ENCODE assay signal across 29 cellular contexts in the genomic region with DNA sequence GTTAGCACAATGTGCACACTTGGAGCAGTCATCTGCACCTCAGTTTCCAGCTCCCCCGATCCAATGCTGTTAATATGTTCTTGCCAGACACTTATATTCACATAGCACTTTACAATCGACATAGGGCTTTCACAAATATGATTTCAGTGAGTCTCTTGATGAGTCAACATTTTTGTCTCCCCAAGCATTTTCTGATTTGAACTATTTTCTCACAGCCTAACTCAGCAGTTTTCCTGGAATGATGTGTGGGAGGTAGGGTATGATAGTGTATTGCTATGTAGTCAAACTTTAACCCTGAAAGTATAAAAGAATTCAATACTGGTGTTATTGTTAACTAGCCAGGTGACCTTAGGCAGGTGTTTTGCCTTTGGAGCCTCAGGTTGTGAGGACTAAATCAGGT.
A peak's percentile ranks its signal among the peaks of the same experiment; 100 is the strongest.
DNase-seq lines count a peak whose midpoint lies in the region; ATAC-seq, FAIRE-seq and TF ChIP-seq lines count a peak whose summit lies in the region.
"Had no signal": no experiment of that assay in that cellular context is flagged by ENCODE, and none has a peak within 500 bp of the region (broad histone marks: within the 10 kb centered on the region; RNA-seq: fewer than 3 reads in every experiment).

No MANE protein-coding gene starts in this region.

- TF ChIP-seq EP300 in H1 (IDR thresholded peaks at IDR 0.05; ENCODE audit: borderline replicate concordance in 1 of 2, low read depth in 2 of 2, low read length in 2 of 2), result no peak

- WGBS in H1 (ENCODE audit: extremely low coverage in 1 of 2, insufficient coverage in 1 of 2, insufficient read length in 1 of 2, insufficient replicate concordance in 2 of 2, low coverage in 1 of 2, low lambda C conversion rate in 2 of 2, missing lambda C conversion rate in 1 of 2), 2 experiments, result 90% methylated on average over 2 of the region's 2 CpGs; no CpG with 5 or more reads in 1 of the 2 experiments

- no peak for ATAC-seq in GM21360 (IDR thresholded peaks at IDR 0.05; ENCODE audit: unreplicated experiment)
- ATAC-seq: gastrocnemius medialis; mucosa of descending colon; natural killer cell; stimulated activated memory B cell treated with anti-CD40 and anti-IgM and Interleukin-4, amounts not matched to agents 10 μg/mL and 1 μg/mL and 100 μg/mL, for 72 hours had no signal

- H3K79me2 ChIP-seq in H1 (ENCODE audit: control insufficient read depth in 1 of 2, insufficient read depth in 2 of 2, low read length in 2 of 2), result no peaks in the 10 kb centered on the region

- peaks cover 5% of the 10 kb centered on the region for H3K36me3 Mint-ChIP-seq in nephron (ENCODE audit: low read depth)
- peaks cover 7% of the 10 kb centered on the region for H3K36me3 Mint-ChIP-seq in activated naive CD4-positive, alpha-beta T cell treated with anti-CD3 and anti-CD28 coated beads for 36 hours (ENCODE audit: low read depth)
- H3K36me3 Mint-ChIP-seq: activated naive CD8-positive, alpha-beta T cell treated with anti-CD3 and anti-CD28 coated beads, Interleukin-2, amount 10 ng/mL, durations not matched to agents 7 days and 5 days; natural killer cell had no signal

- H3K27ac ChIP-seq in H1 (ENCODE audit: low read depth, low read length), result no peak overlapping the region
- H3K27ac ChIP-seq: esophagus muscularis mucosa, gastrocnemius medialis, HL-60 had no signal

- no peak overlapping the region for H3K9ac ChIP-seq in H1 (replicated peaks in 1 of 4; ENCODE audit: extremely low read depth in 1 of 4, low read depth in 3 of 4, low read length in 3 of 4)
- H3K9ac ChIP-seq: SK-N-SH had no signal

- no peak overlapping the region for H3K56ac ChIP-seq in H1 (replicated peaks; ENCODE audit: insufficient read length, low read depth, low read length)

- H3K36me3 ChIP-seq in H1 (ENCODE audit: control insufficient read depth in 2 of 4, insufficient read depth in 4 of 4, low read length in 3 of 4), result no peaks in the 10 kb centered on the region
- H3K36me3 ChIP-seq: esophagus muscularis mucosa, gastrocnemius medialis had no signal

- H3K27ac Mint-ChIP-seq in nephron, result peak overlapping the region in 2 of 3 experiments; percentile 18 to 38
- no peak overlapping the region for H3K27ac Mint-ChIP-seq in activated naive CD4-positive, alpha-beta T cell treated with anti-CD3 and anti-CD28 coated beads for 36 hours
- H3K27ac Mint-ChIP-seq: activated B cell treated with CpG ODN at 0.5 μM for 24 hours; activated CD4-positive, alpha-beta T cell treated with anti-CD3 and anti-CD28 coated beads, Interleukin-2, amount 10 ng/mL, durations not matched to agents 7 days and 5 days; activated naive CD8-positive, alpha-beta T cell treated with anti-CD3 and anti-CD28 coated beads, Interleukin-2, amount 10 ng/mL, durations not matched to agents 7 days and 5 days; endodermal cell; natural killer cell; stimulated activated memory B cell treated with anti-CD40 and anti-IgM and Interleukin-4, amounts not matched to agents 10 μg/mL and 1 μg/mL and 100 μg/mL, for 72 hours; type B pancreatic cell had no signal

- no peaks in the 10 kb centered on the region for H4K20me1 ChIP-seq in H1 (replicated peaks in 1 of 2; ENCODE audit: control insufficient read depth in 1 of 2, insufficient read depth in 2 of 2, low read length in 2 of 2)

- no peak overlapping the region for H3K14ac ChIP-seq in H1 (ENCODE audit: insufficient read length)

- H3K4me2 ChIP-seq in H1 (ENCODE audit: insufficient read depth in 1 of 2, low read depth in 2 of 2, low read length in 2 of 2), result no peak overlapping the region
- H3K4me2 ChIP-seq: SK-N-SH had no signal

- H3K9me3 Mint-ChIP-seq in nephron, result no peaks in the 10 kb centered on the region
- H3K9me3 Mint-ChIP-seq in activated naive CD4-positive, alpha-beta T cell treated with anti-CD3 and anti-CD28 coated beads for 36 hours, result no peaks in the 10 kb centered on the region
- H3K9me3 Mint-ChIP-seq: activated B cell treated with CpG ODN at 0.5 μM for 24 hours; activated CD4-positive, alpha-beta T cell treated with anti-CD3 and anti-CD28 coated beads, Interleukin-2, amount 10 ng/mL, durations not matched to agents 7 days and 5 days; activated naive CD8-positive, alpha-beta T cell treated with anti-CD3 and anti-CD28 coated beads, Interleukin-2, amount 10 ng/mL, durations not matched to agents 7 days and 5 days; CD4-positive, CD25-positive, alpha-beta regulatory T cell; central memory CD8-positive, alpha-beta T cell; natural killer cell; stimulated activated memory B cell treated with anti-CD40 and anti-IgM and Interleukin-4, amounts not matched to agents 10 μg/mL and 1 μg/mL and 100 μg/mL, for 72 hours had no signal

- no peak overlapping the region for H4K91ac ChIP-seq in H1 (replicated peaks; ENCODE audit: insufficient read length, low read length)

- TF ChIP-seq CTCF in AG04449 (IDR thresholded peaks at IDR 0.05; ENCODE audit: insufficient read depth, low read length, missing control alignments) (no peak), H1 (IDR thresholded peaks at IDR 0.05; ENCODE audit: control extremely low read depth in 1 of 3, insufficient read depth in 1 of 3, low read depth in 1 of 3, low read length in 3 of 3) (no peak), nephron (IDR thresholded peaks at IDR 0.05; ENCODE audit: unreplicated experiment in 3 of 3) (no peak)

- H2AFZ ChIP-seq in H1 (ENCODE audit: low read length), result no peak overlapping the region

- no peak overlapping the region for H3K18ac ChIP-seq in H1 (ENCODE audit: extremely low read depth, low read length)

- TF ChIP-seq POLR2A in H1 (IDR thresholded peaks at IDR 0.05; ENCODE audit: control extremely low read depth in 1 of 2, low read depth in 2 of 2, low read length in 2 of 2), result no peak

- H3K27me3 ChIP-seq in H1 (replicated peaks in 1 of 4; ENCODE audit: control insufficient read depth in 3 of 4, extremely low read depth in 1 of 4, insufficient read depth in 3 of 4, low read length in 3 of 4), result no peaks in the 10 kb centered on the region
- H3K27me3 ChIP-seq: esophagus muscularis mucosa, gastrocnemius medialis had no signal

- H3K9me3 ChIP-seq in H1 (ENCODE audit: insufficient read depth in 2 of 2, low read depth in 1 of 2, low read length in 1 of 2), result 0 out of 4 replicates have a peak, but pooled peaks cover 0 to 7% of the 10 kb centered on the region in 2 experiments
- H3K9me3 ChIP-seq: esophagus muscularis mucosa, gastrocnemius medialis, mucosa of descending colon, SK-N-SH had no signal

- CTCF ChIA-PET in AG04449 (lab: Yijun Ruan, JAX), result no interaction called here
- CTCF ChIA-PET in H1 (lab: Charles Lee; ENCODE audit: partially characterized antibody), result interaction anchor here (1.2 to 2.8 kb wide), 2 partner anchors 8 to 13 kb away, joined by 4 to 7 read pairs; no protein-coding TSS in a partner anchor
- CTCF ChIA-PET in activated naive CD4-positive, alpha-beta T cell treated with anti-CD3 and anti-CD28 coated beads for 36 hours (lab: Charles Lee), result no interaction called here

- no peaks in the 10 kb centered on the region for H3K23me2 ChIP-seq in H1 (ENCODE audit: low read depth, low read length)

- peaks cover 6% of the 10 kb centered on the region for H3K4me1 Mint-ChIP-seq in nephron
- no peaks in the 10 kb centered on the region for H3K4me1 Mint-ChIP-seq in activated naive CD4-positive, alpha-beta T cell treated with anti-CD3 and anti-CD28 coated beads for 36 hours (ENCODE audit: low read depth)
- H3K4me1 Mint-ChIP-seq: activated CD4-positive, alpha-beta T cell treated with anti-CD3 and anti-CD28 coated beads, Interleukin-2, amount 10 ng/mL, durations not matched to agents 7 days and 5 days; activated naive CD8-positive, alpha-beta T cell treated with anti-CD3 and anti-CD28 coated beads, Interleukin-2, amount 10 ng/mL, durations not matched to agents 7 days and 5 days; CD4-positive, CD25-positive, alpha-beta regulatory T cell; central memory CD8-positive, alpha-beta T cell; endodermal cell; natural killer cell had no signal

- no peak overlapping the region for H3K4me3 ChIP-seq in AG04449 (ENCODE audit: low read depth, low read length)
- no peak overlapping the region for H3K4me3 ChIP-seq in H1 (ENCODE audit: extremely low read depth in 1 of 4, insufficient read depth in 2 of 4, low read depth in 3 of 4, low read length in 4 of 4)
- H3K4me3 ChIP-seq: esophagus muscularis mucosa, gastrocnemius medialis, mucosa of descending colon had no signal

- H4K8ac ChIP-seq in H1 (ENCODE audit: extremely low read depth, insufficient read depth, low read length), result no peak overlapping the region

- H2AK5ac ChIP-seq in H1 (ENCODE audit: low read depth, low read length), result no peak overlapping the region

- H2BK120ac ChIP-seq in H1 (replicated peaks; ENCODE audit: low read depth, low read length), result no peak overlapping the region

- no peak overlapping the region for H2BK5ac ChIP-seq in H1 (ENCODE audit: low read depth, low read length)

- no peak overlapping the region for H3K4me3 Mint-ChIP-seq in nephron
- no peak overlapping the region for H3K4me3 Mint-ChIP-seq in activated naive CD4-positive, alpha-beta T cell treated with anti-CD3 and anti-CD28 coated beads for 36 hours
- H3K4me3 Mint-ChIP-seq: activated B cell treated with CpG ODN at 0.5 μM for 24 hours; activated CD4-positive, alpha-beta T cell treated with anti-CD3 and anti-CD28 coated beads, Interleukin-2, amount 10 ng/mL, durations not matched to agents 7 days and 5 days; activated naive CD8-positive, alpha-beta T cell treated with anti-CD3 and anti-CD28 coated beads, Interleukin-2, amount 10 ng/mL, durations not matched to agents 7 days and 5 days; CD4-positive, CD25-positive, alpha-beta regulatory T cell; central memory CD8-positive, alpha-beta T cell; endodermal cell; natural killer cell; stimulated activated memory B cell treated with anti-CD40 and anti-IgM and Interleukin-4, amounts not matched to agents 10 μg/mL and 1 μg/mL and 100 μg/mL, for 72 hours; type B pancreatic cell had no signal

- H3K27me3 Mint-ChIP-seq in nephron (ENCODE audit: low read depth), result no peaks in the 10 kb centered on the region
- H3K27me3 Mint-ChIP-seq in activated naive CD4-positive, alpha-beta T cell treated with anti-CD3 and anti-CD28 coated beads for 36 hours (ENCODE audit: low read depth), result no peaks in the 10 kb centered on the region
- H3K27me3 Mint-ChIP-seq: activated B cell treated with CpG ODN at 0.5 μM for 24 hours; activated CD4-positive, alpha-beta T cell treated with anti-CD3 and anti-CD28 coated beads, Interleukin-2, amount 10 ng/mL, durations not matched to agents 7 days and 5 days; activated naive CD8-positive, alpha-beta T cell treated with anti-CD3 and anti-CD28 coated beads, Interleukin-2, amount 10 ng/mL, durations not matched to agents 7 days and 5 days; CD4-positive, CD25-positive, alpha-beta regulatory T cell; central memory CD8-positive, alpha-beta T cell; stimulated activated memory B cell treated with anti-CD40 and anti-IgM and Interleukin-4, amounts not matched to agents 10 μg/mL and 1 μg/mL and 100 μg/mL, for 72 hours; type B pancreatic cell had no signal

- DNase-seq in AG04449 (ENCODE audit: low read depth, low spot score) (peak; percentile 5), OCI-M1 (lab: John Stamatoyannopoulos, UW) (peak; percentile 15), H1 (ENCODE audit: low read depth in 1 of 2, low spot score in 2 of 2) (no peak), HT-29 (ENCODE audit: low spot score) (no peak)
- no peak for DNase-seq in activated naive CD4-positive, alpha-beta T cell treated with anti-CD3 and anti-CD28 coated beads for 36 hours
- DNase-seq in NK-92 treated with Interleukin-12 subunit alpha and Interleukin-12 subunit beta, amount 100 ng/mL, for 24 hours (lab: John Stamatoyannopoulos, UW), result no peak
- DNase-seq: 8988T; activated B cell treated with CpG ODN at 0.5 μM for 24 hours; activated CD4-positive, alpha-beta T cell treated with anti-CD3 and anti-CD28 coated beads, Interleukin-2, amount 10 ng/mL, durations not matched to agents 7 days and 5 days; activated naive CD8-positive, alpha-beta T cell treated with anti-CD3 and anti-CD28 coated beads, Interleukin-2, amount 10 ng/mL, durations not matched to agents 7 days and 5 days; AML-193; Calu3; CD4-positive, CD25-positive, alpha-beta regulatory T cell; dermis blood vessel endothelial cell; DMS79; endodermal cell; gastrocnemius medialis; GDM1; mucosa of descending colon; natural killer cell; NCI-H446 treated with DMSO at 0.1 percent for 48 hours; SK-N-SH had no signal

- H2BK20ac ChIP-seq in H1 (ENCODE audit: low read length), result no peak overlapping the region

- no peak for TF ChIP-seq RAD21 in H1 (IDR thresholded peaks at IDR 0.05 in 1 of 2, conservative IDR thresholded peaks at IDR 0.05 in 1 of 2; ENCODE audit: low read depth in 2 of 2, low read length in 2 of 2)

- POLR2A ChIA-PET in AG04449 (lab: Yijun Ruan, JAX) (no interaction called here), H1 (lab: Charles Lee; ENCODE audit: partially characterized antibody) (no interaction called here)

- no peak overlapping the region for H3K4ac ChIP-seq in H1 (replicated peaks; ENCODE audit: insufficient read length, low read depth, low read length)

- no peak overlapping the region for H2BK12ac ChIP-seq in H1 (ENCODE audit: low read depth, low read length)

- H3K23ac ChIP-seq in H1 (ENCODE audit: insufficient read length), result no peak overlapping the region

- H3K79me1 ChIP-seq in H1 (ENCODE audit: low read depth, low read length), result no peaks in the 10 kb centered on the region

- 0 out of 2 replicates have a peak overlapping the region, but pooled peaks have one; percentile 25 for H2BK15ac ChIP-seq in H1 (ENCODE audit: low read length)

- no peak for FAIRE-seq in H1 (lab: Jason Lieb, UNC)

- no peak overlapping the region for H4K5ac ChIP-seq in H1 (ENCODE audit: insufficient read length, low read depth, low read length)

- H3K4me1 ChIP-seq in H1 (replicated peaks in 1 of 4; ENCODE audit: control insufficient read depth in 3 of 4, insufficient read depth in 4 of 4, low read length in 3 of 4), result peaks cover 0 to 9% (median 2%) of the 10 kb centered on the region in 4 experiments; a peak in 3 of 7 replicates
- H3K4me1 ChIP-seq: esophagus muscularis mucosa, gastrocnemius medialis had no signal

- intact Hi-C loops in activated naive CD4-positive, alpha-beta T cell treated with anti-CD3 and anti-CD28 coated beads for 36 hours (cut with micrococcal nuclease), result no loop called here

Comparison
In these comparisons a context has a peak if more than half of its experiments do, and no peak if none do; other contexts are left out.
1. DNase-seq: peak in AG04449 (single experiment) and OCI-M1 (single experiment); none in H1 (0 of 2), activated naive CD4-positive, alpha-beta T cell treated with anti-CD3 and anti-CD28 coated beads for 36 hours (single experiment), HT-29 (single experiment) and NK-92 treated with Interleukin-12 subunit alpha and Interleukin-12 subunit beta, amount 100 ng/mL, for 24 hours (single experiment).